15 cellular contexts compared by ENCODE assay signal in genomic region chr1:81695741-81696140, GRCh38.
DNase-seq lines count a peak whose midpoint lies in the region; ATAC-seq, FAIRE-seq and TF ChIP-seq lines count a peak whose summit lies in the region.
"Had no signal": no experiment of that assay in that cellular context is flagged by ENCODE, and none has a peak within 500 bp of the region (broad histone marks: within the 10 kb centered on the region; RNA-seq: fewer than 3 reads in every experiment).

No MANE protein-coding gene starts in this region.

- H3K9me2 ChIP-seq in hepatocyte (replicated peaks; ENCODE audit: insufficient read depth) = no peaks in the 10 kb centered on the region

- H4K20me1 ChIP-seq in hepatocyte (ENCODE audit: insufficient read depth, poor library complexity, severe bottlenecking) = no peaks in the 10 kb centered on the region

- no peaks in the 10 kb centered on the region for H3K4me1 ChIP-seq in hepatocyte (ENCODE audit: insufficient read depth)
- H3K4me1 ChIP-seq: tibial artery had no signal

- in situ Hi-C loops in astrocyte of the cerebellum (cut with HindIII; ENCODE audit: low sequenced_read_pairs) = no loop called here

- H3K36me3 ChIP-seq in hepatocyte (replicated peaks; ENCODE audit: insufficient read depth, low read depth) = no peaks in the 10 kb centered on the region
- H3K36me3 ChIP-seq: tibial artery had no signal

- no peak overlapping the region for H2AFZ ChIP-seq in hepatocyte

- no peak overlapping the region for H3K4me2 ChIP-seq in hepatocyte

- no peak overlapping the region for H3K27ac ChIP-seq in hepatocyte
- H3K27ac ChIP-seq: tibial artery had no signal

- no peak overlapping the region for H3K4me3 ChIP-seq in astrocyte of the cerebellum (ENCODE audit: low read depth, low read length)
- H3K4me3 ChIP-seq in hepatocyte = no peak overlapping the region
- H3K4me3 ChIP-seq: mucosa of descending colon, tibial artery had no signal

- no peak for FAIRE-seq in urothelium cell line (lab: Jason Lieb, UNC)
- FAIRE-seq: G401.6 had no signal

- WGBS in hepatocyte (ENCODE audit: low lambda C conversion rate, missing lambda C conversion rate) = 80% methylated on average over 3 of the region's 3 CpGs

- intact Hi-C loops in Right ventricle myocardium superior (cut with DNase I) (no loop called here), cardiac septum (cut with DNase I) (no loop called here)

- ATAC-seq in Right ventricle myocardium superior (ENCODE audit: poor library complexity) = peak; percentile 64
- no peak for ATAC-seq in HG03025 (IDR thresholded peaks at IDR 0.05; ENCODE audit: low FRiP score, unreplicated experiment)
- ATAC-seq in HG02623 (IDR thresholded peaks at IDR 0.05; ENCODE audit: unreplicated experiment) = no peak
- ATAC-seq: activated naive CD4-positive, alpha-beta T cell treated with anti-CD3 and anti-CD28 coated beads, Interleukin-2, amount 50 U/mL, for 72 hours; effector memory CD8-positive, alpha-beta T cell; mucosa of descending colon; sciatic nerve had no signal

- DNase-seq in Right ventricle myocardium superior = no peak
- DNase-seq in cardiac septum (ENCODE audit: low spot score) = no peak
- DNase-seq in astrocyte of the cerebellum (ENCODE audit: low read depth) = peak; percentile 78
- peak; percentile 36 for DNase-seq in hepatocyte (ENCODE audit: low spot score)
- peak; percentile 48 for DNase-seq in urothelium cell line (ENCODE audit: low spot score)
- DNase-seq in CD1c-positive myeloid dendritic cell (ENCODE audit: extremely low spot score) = no peak
- DNase-seq: effector memory CD8-positive, alpha-beta T cell; NK-92 treated with Interleukin-12 subunit alpha and Interleukin-12 subunit beta, amount 100 ng/mL, for 24 hours; tibial artery had no signal

- no peaks in the 10 kb centered on the region for H3K79me2 ChIP-seq in hepatocyte

- no peaks in the 10 kb centered on the region for H3K27me3 ChIP-seq in hepatocyte
- H3K27me3 ChIP-seq: tibial artery had no signal

- TF ChIP-seq CTCF in astrocyte of the cerebellum (IDR thresholded peaks at IDR 0.05; ENCODE audit: low read depth, low read length, missing control alignments) (no peak), hepatocyte (IDR thresholded peaks at IDR 0.05; ENCODE audit: poor library complexity) (no peak)

- no peaks in the 10 kb centered on the region for H3K9me3 ChIP-seq in hepatocyte (ENCODE audit: low read depth)
- H3K9me3 ChIP-seq: mucosa of descending colon, tibial artery had no signal

Comparison
In these comparisons a context has a peak if more than half of its experiments do, and no peak if none do; other contexts are left out.
1. DNase-seq: peak in astrocyte of the cerebellum (single experiment), hepatocyte (single experiment) and urothelium cell line (single experiment); none in Right ventricle myocardium superior (single experiment), cardiac septum (single experiment) and CD1c-positive myeloid dendritic cell (single experiment).